Comparison of ENCODE assay signal across 1 cellular context in the genomic region with DNA sequence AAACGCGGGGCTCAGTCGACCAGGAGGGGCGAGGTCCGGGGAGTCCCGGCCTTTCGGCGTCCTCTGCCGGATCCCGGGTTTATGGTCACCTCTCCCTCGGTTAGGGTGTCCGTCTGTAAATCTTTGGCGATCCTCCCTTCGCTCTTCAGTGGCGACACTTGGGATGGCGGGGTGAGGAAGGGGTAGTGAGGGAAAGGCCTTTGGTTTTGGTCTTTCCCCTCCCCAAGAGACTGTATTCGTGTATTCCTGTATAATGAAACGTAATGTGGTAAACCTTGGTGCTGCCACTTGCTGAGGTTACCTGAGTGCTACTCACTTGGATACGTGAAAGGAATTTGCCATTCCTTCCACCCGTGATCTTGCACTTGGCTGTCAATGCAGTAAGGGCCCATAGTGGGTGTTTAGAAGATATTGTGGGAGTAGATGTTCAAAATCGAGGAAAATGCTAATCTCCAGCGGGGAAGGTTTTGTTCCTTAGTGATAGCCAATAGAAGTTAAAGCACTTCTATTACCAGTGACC.
TF ChIP-seq lines count a peak whose summit lies in the region.

No MANE protein-coding gene starts in this region.

TF ChIP-seq in K562, 482 proteins besides CTCF, POLR2A, EP300 and RAD21 (continued from another document and continues in another):
- TF ChIP-seq, protein P1, sequence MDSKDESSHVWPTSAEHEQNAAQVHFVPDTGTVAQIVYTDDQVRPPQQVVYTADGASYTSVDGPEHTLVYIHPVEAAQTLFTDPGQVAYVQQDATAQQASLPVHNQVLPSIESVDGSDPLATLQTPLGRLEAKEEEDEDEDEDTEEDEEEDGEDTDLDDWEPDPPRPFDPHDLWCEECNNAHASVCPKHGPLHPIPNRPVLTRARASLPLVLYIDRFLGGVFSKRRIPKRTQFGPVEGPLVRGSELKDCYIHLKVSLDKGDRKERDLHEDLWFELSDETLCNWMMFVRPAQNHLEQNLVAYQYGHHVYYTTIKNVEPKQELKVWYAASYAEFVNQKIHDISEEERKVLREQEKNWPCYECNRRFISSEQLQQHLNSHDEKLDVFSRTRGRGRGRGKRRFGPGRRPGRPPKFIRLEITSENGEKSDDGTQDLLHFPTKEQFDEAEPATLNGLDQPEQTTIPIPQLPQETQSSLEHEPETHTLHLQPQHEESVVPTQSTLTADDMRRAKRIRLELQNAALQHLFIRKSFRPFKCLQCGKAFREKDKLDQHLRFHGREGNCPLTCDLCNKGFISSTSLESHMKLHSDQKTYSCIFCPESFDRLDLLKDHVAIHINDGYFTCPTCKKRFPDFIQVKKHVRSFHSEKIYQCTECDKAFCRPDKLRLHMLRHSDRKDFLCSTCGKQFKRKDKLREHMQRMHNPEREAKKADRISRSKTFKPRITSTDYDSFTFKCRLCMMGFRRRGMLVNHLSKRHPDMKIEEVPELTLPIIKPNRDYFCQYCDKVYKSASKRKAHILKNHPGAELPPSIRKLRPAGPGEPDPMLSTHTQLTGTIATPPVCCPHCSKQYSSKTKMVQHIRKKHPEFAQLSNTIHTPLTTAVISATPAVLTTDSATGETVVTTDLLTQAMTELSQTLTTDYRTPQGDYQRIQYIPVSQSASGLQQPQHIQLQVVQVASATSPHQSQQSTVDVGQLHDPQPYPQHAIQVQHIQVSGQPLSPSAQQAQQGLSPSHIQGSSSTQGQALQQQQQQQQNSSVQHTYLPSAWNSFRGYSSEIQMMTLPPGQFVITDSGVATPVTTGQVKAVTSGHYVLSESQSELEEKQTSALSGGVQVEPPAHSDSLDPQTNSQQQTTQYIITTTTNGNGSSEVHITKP (IDR thresholded peaks at IDR 0.05; ENCODE audit: partially characterized antibody), result peak; percentile 56
- TF ChIP-seq POLR3G (IDR thresholded peaks at IDR 0.05; ENCODE audit: extremely low read depth, insufficient read length, insufficient replicate concordance) (no peak), NR2F6 (CRISPR knock-in tag; IDR thresholded peaks at IDR 0.05) (no peak), E2F6 (IDR thresholded peaks at IDR 0.05; ENCODE audit: borderline replicate concordance in 1 of 2, extremely low read depth in 1 of 2, insufficient read depth in 1 of 2, insufficient read length in 1 of 2, low read depth in 1 of 2, low read length in 1 of 2, poor library complexity in 1 of 2, severe bottlenecking in 1 of 2) (no peak), GTF2F1 (IDR thresholded peaks at IDR 0.05; ENCODE audit: low read depth, low read length) (no peak), ATF4 (CRISPR knock-in tag; IDR thresholded peaks at IDR 0.05) (no peak), ZNF239 (CRISPR knock-in tag; IDR thresholded peaks at IDR 0.05) (no peak), TCFL5 (CRISPR knock-in tag; conservative IDR thresholded peaks at IDR 0.05) (no peak), MCM2 (IDR thresholded peaks at IDR 0.05; ENCODE audit: low read depth) (no peak), SP2 (IDR thresholded peaks at IDR 0.05; ENCODE audit: extremely low read depth, low read depth, low read length, poor library complexity, severe bottlenecking) (no peak), NFIC (IDR thresholded peaks at IDR 0.05) (no peak), ZFX (CRISPR knock-in tag; IDR thresholded peaks at IDR 0.05) (peak; percentile 73; the same call in 1 of the 2 replicates), ZKSCAN8 (CRISPR knock-in tag; IDR thresholded peaks at IDR 0.05) (no peak), COPS2 (conservative IDR thresholded peaks at IDR 0.05) (no peak), ARID3A (IDR thresholded peaks at IDR 0.05; ENCODE audit: borderline replicate concordance, low read depth, low read length) (no peak), FIP1L1 (IDR thresholded peaks at IDR 0.05; ENCODE audit: low read depth, low read length, poor library complexity, severe bottlenecking) (peak; percentile 14), ZBTB7A (IDR thresholded peaks at IDR 0.05; ENCODE audit: borderline replicate concordance, control insufficient read depth, low read depth, low read length) (peak; percentile 40; the same call in 1 of the 2 replicates), STAT5A (IDR thresholded peaks at IDR 0.05; ENCODE audit: borderline replicate concordance, low read length) (no peak), TAF15 (IDR thresholded peaks at IDR 0.05; ENCODE audit: low read depth, low read length) (no peak), SP1 (CRISPR knock-in tag; IDR thresholded peaks at IDR 0.05) (peak; percentile 56; the same call in 1 of the 2 replicates), NUFIP1 (IDR thresholded peaks at IDR 0.05; ENCODE audit: partially characterized antibody) (no peak), MLLT1 (IDR thresholded peaks at IDR 0.05) (0 out of 4 replicates have a peak, but pooled peaks of 1 of the 2 experiments have one; percentile 47), CHD1 (IDR thresholded peaks at IDR 0.05; ENCODE audit: low read length) (peak; percentile 11), PREB (CRISPR knock-in tag; IDR thresholded peaks at IDR 0.05) (no peak), ZNF121 (CRISPR knock-in tag; conservative IDR thresholded peaks at IDR 0.05) (no peak), SRSF7 (optimal IDR thresholded peaks at IDR 0.05; ENCODE audit: low read depth, low read length) (no peak)
- TF ChIP-seq, protein P2, sequence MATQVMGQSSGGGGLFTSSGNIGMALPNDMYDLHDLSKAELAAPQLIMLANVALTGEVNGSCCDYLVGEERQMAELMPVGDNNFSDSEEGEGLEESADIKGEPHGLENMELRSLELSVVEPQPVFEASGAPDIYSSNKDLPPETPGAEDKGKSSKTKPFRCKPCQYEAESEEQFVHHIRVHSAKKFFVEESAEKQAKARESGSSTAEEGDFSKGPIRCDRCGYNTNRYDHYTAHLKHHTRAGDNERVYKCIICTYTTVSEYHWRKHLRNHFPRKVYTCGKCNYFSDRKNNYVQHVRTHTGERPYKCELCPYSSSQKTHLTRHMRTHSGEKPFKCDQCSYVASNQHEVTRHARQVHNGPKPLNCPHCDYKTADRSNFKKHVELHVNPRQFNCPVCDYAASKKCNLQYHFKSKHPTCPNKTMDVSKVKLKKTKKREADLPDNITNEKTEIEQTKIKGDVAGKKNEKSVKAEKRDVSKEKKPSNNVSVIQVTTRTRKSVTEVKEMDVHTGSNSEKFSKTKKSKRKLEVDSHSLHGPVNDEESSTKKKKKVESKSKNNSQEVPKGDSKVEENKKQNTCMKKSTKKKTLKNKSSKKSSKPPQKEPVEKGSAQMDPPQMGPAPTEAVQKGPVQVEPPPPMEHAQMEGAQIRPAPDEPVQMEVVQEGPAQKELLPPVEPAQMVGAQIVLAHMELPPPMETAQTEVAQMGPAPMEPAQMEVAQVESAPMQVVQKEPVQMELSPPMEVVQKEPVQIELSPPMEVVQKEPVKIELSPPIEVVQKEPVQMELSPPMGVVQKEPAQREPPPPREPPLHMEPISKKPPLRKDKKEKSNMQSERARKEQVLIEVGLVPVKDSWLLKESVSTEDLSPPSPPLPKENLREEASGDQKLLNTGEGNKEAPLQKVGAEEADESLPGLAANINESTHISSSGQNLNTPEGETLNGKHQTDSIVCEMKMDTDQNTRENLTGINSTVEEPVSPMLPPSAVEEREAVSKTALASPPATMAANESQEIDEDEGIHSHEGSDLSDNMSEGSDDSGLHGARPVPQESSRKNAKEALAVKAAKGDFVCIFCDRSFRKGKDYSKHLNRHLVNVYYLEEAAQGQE (CRISPR knock-in tag; IDR thresholded peaks at IDR 0.05; ENCODE audit: low read depth), result no peak
- TF ChIP-seq, protein P3, sequence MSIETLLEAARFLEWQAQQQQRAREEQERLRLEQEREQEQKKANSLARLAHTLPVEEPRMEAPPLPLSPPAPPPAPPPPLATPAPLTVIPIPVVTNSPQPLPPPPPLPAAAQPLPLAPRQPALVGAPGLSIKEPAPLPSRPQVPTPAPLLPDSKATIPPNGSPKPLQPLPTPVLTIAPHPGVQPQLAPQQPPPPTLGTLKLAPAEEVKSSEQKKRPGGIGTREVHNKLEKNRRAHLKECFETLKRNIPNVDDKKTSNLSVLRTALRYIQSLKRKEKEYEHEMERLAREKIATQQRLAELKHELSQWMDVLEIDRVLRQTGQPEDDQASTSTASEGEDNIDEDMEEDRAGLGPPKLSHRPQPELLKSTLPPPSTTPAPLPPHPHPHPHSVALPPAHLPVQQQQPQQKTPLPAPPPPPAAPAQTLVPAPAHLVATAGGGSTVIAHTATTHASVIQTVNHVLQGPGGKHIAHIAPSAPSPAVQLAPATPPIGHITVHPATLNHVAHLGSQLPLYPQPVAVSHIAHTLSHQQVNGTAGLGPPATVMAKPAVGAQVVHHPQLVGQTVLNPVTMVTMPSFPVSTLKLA (conservative IDR thresholded peaks at IDR 0.05), result 0 out of 4 replicates have a peak, but pooled peaks of 1 of the 2 experiments have one; percentile 14
- TF ChIP-seq, protein P4, sequence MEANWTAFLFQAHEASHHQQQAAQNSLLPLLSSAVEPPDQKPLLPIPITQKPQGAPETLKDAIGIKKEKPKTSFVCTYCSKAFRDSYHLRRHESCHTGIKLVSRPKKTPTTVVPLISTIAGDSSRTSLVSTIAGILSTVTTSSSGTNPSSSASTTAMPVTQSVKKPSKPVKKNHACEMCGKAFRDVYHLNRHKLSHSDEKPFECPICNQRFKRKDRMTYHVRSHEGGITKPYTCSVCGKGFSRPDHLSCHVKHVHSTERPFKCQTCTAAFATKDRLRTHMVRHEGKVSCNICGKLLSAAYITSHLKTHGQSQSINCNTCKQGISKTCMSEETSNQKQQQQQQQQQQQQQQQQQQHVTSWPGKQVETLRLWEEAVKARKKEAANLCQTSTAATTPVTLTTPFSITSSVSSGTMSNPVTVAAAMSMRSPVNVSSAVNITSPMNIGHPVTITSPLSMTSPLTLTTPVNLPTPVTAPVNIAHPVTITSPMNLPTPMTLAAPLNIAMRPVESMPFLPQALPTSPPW (CRISPR knock-in tag; IDR thresholded peaks at IDR 0.05), result peak; percentile 8; the same call in 1 of the 2 replicates
- TF ChIP-seq, protein P5, sequence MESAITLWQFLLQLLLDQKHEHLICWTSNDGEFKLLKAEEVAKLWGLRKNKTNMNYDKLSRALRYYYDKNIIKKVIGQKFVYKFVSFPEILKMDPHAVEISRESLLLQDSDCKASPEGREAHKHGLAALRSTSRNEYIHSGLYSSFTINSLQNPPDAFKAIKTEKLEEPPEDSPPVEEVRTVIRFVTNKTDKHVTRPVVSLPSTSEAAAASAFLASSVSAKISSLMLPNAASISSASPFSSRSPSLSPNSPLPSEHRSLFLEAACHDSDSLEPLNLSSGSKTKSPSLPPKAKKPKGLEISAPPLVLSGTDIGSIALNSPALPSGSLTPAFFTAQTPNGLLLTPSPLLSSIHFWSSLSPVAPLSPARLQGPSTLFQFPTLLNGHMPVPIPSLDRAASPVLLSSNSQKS (CRISPR knock-in tag; IDR thresholded peaks at IDR 0.05), result no peak
- TF ChIP-seq, protein P6, sequence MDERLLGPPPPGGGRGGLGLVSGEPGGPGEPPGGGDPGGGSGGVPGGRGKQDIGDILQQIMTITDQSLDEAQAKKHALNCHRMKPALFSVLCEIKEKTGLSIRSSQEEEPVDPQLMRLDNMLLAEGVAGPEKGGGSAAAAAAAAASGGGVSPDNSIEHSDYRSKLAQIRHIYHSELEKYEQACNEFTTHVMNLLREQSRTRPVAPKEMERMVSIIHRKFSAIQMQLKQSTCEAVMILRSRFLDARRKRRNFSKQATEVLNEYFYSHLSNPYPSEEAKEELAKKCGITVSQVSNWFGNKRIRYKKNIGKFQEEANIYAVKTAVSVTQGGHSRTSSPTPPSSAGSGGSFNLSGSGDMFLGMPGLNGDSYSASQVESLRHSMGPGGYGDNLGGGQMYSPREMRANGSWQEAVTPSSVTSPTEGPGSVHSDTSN (CRISPR knock-in tag; IDR thresholded peaks at IDR 0.05; ENCODE audit: low read depth), result no peak
- TF ChIP-seq, protein P6 (tag; conservative IDR thresholded peaks at IDR 0.05; ENCODE audit: low read depth), result no peak
